Comparison of ENCODE assay signal across 8 cellular contexts in genomic region chrX:40651620-40652223, GRCh38. TPM values are rescaled to one million over a fixed set of nuclear protein-coding genes. Genes with fewer than 3 reads are reported as not detected.
A peak's percentile ranks its signal among the peaks of the same experiment; 100 is the strongest.
DNase-seq lines count a peak whose midpoint lies in the region; ATAC-seq and TF ChIP-seq lines count a peak whose summit lies in the region.

No MANE protein-coding gene starts in this region.

- peaks cover 4% of the 10 kb centered on the region; the same call in 1 of the 2 replicates for H3K36me3 ChIP-seq in SU-DHL-6 (ENCODE audit: low read length)
- peaks cover 23% of the 10 kb centered on the region for H3K36me3 ChIP-seq in adipocyte (ENCODE audit: control insufficient read depth, insufficient read depth, low read length, severe bottlenecking)
- H3K36me3 ChIP-seq in right atrium auricular region: no peaks in the 10 kb centered on the region
- no peaks in the 10 kb centered on the region for H3K36me3 ChIP-seq in gastrocnemius medialis

- H3K79me2 ChIP-seq in SU-DHL-6 (ENCODE audit: insufficient read depth, low read length): peaks cover 3% of the 10 kb centered on the region

- no peak overlapping the region for H3K27ac ChIP-seq in SU-DHL-6 (ENCODE audit: low read depth, low read length)
- no peak overlapping the region for H3K27ac ChIP-seq in right atrium auricular region
- peak overlapping the region; percentile 22 to 57 (median 40) for H3K27ac ChIP-seq in gastrocnemius medialis

- no peak overlapping the region for H2AFZ ChIP-seq in SU-DHL-6 (ENCODE audit: low read depth, low read length, severe bottlenecking)

- no peak for TF ChIP-seq POLR2A in gastrocnemius medialis (IDR thresholded peaks at IDR 0.05)

- H3K4me2 ChIP-seq in SU-DHL-6 (ENCODE audit: low read depth, low read length, poor library complexity, severe bottlenecking): no peak overlapping the region

- H3K4me1 ChIP-seq in adipocyte (ENCODE audit: control insufficient read depth, insufficient read depth, low read length) (peaks cover 4% of the 10 kb centered on the region), right atrium auricular region (peaks cover 0 to 11% of the 10 kb centered on the region in 2 donors), gastrocnemius medialis (peaks cover 7 to 10% of the 10 kb centered on the region in 2 donors)

- H3K27me3 ChIP-seq in SU-DHL-6 (ENCODE audit: low read length): no peaks in the 10 kb centered on the region
- peaks cover 7% of the 10 kb centered on the region for H3K27me3 ChIP-seq in adipocyte (replicated peaks; ENCODE audit: control insufficient read depth, insufficient read depth, low read length)
- no peaks in the 10 kb centered on the region for H3K27me3 ChIP-seq in right atrium auricular region
- H3K27me3 ChIP-seq in gastrocnemius medialis: no peaks in the 10 kb centered on the region

- no peaks in the 10 kb centered on the region for H3K9me2 ChIP-seq in SU-DHL-6 (replicated peaks; ENCODE audit: insufficient read depth, low read length)

- H3K9ac ChIP-seq in SU-DHL-6 (ENCODE audit: low read length): no peak overlapping the region
- no peak overlapping the region for H3K9ac ChIP-seq in adipocyte (ENCODE audit: low read length)

- peak; percentile 36 for DNase-seq in ELF-1 (ENCODE audit: low read depth, low spot score)
- peak; percentile 52 for DNase-seq in NCI-H1092 treated with DMSO at 0.1 percent for 48 hours (lab: John Stamatoyannopoulos, UW)
- DNase-seq in adipocyte (ENCODE audit: low read depth): peak; percentile 89
- DNase-seq in right atrium auricular region (ENCODE audit: low spot score): peak; percentile 86
- peak in 1 of 2 donors; percentile 47 for DNase-seq in gastrocnemius medialis
- DNase-seq in epidermal melanocyte (ENCODE audit: insufficient read length, low spot score): no peak

- H3K9me3 ChIP-seq in SU-DHL-6 (ENCODE audit: insufficient read depth, low read length) (no peaks in the 10 kb centered on the region), adipocyte (ENCODE audit: control insufficient read depth, low read length) (no peaks in the 10 kb centered on the region), right atrium auricular region (no peaks in the 10 kb centered on the region), gastrocnemius medialis (no peaks in the 10 kb centered on the region)

- intact Hi-C loops in gastrocnemius medialis (cut with DNase I; ENCODE audit: low total_unique reads): loop anchor here (1.0 to 5.0 kb wide), 2 partner anchors 143 to 601 kb away; no protein-coding TSS in a partner anchor

- no peak for ATAC-seq in gastrocnemius medialis
- ATAC-seq in HG02759 (IDR thresholded peaks at IDR 0.05; ENCODE audit: unreplicated experiment): no peak

- H4K20me1 ChIP-seq in SU-DHL-6 (ENCODE audit: low read depth, low read length): no peaks in the 10 kb centered on the region

- H3K4me3 ChIP-seq in SU-DHL-6 (ENCODE audit: insufficient read depth, low read length, poor library complexity, severe bottlenecking): no peak overlapping the region
- no peak overlapping the region for H3K4me3 ChIP-seq in adipocyte (ENCODE audit: low read length)
- no peak overlapping the region for H3K4me3 ChIP-seq in right atrium auricular region
- H3K4me3 ChIP-seq in gastrocnemius medialis: no peak overlapping the region

- in situ Hi-C loops in gastrocnemius medialis (cut with MboI; ENCODE audit: low sequenced_read_pairs in 4 of 4): loop anchor here (5.0 to 25.0 kb wide), 6 partner anchors 93 to 603 kb away; no protein-coding TSS in a partner anchor

- peaks cover 23% of the 10 kb centered on the region; the same call in 1 of the 2 replicates for H3F3A ChIP-seq in SU-DHL-6 (ENCODE audit: insufficient read depth)

- TF ChIP-seq CTCF in SU-DHL-6 (IDR thresholded peaks at IDR 0.05; ENCODE audit: insufficient read depth, low read length, poor library complexity, severe bottlenecking): peak; percentile 30
- TF ChIP-seq CTCF in right atrium auricular region (IDR thresholded peaks at IDR 0.05): peak; percentile 62 to 90
- peak; percentile 71 to 91 (median 82) for TF ChIP-seq CTCF in gastrocnemius medialis (IDR thresholded peaks at IDR 0.05 in 4 of 5, conservative IDR thresholded peaks at IDR 0.05 in 1 of 5)

RNA-seq across cellular contexts. Expression of gene CXorf38, which starts 4.4 kb away (rescaled TPM):
- 1 to 10 TPM; 8.2 to 9.1 TPM for total RNA-seq in right atrium auricular region
- total RNA-seq in gastrocnemius medialis: 1 to 10 TPM; 4.1 to 8.7 (median 5.8) TPM

RNA-seq across cellular contexts. Expression of gene MPC1L, which starts 28.5 kb away (rescaled TPM):
- not detected for total RNA-seq in right atrium auricular region
- total RNA-seq in gastrocnemius medialis: not detected

Comparison
In these comparisons a context has a peak if more than half of its experiments do, and no peak if none do; other contexts are left out.
1. H3K27ac ChIP-seq: peak in gastrocnemius medialis (4 of 4); none in SU-DHL-6 (single experiment) and right atrium auricular region (0 of 2).
2. CTCF ChIP-seq: peak in every context shown above with its lines; median percentile 82 in gastrocnemius medialis; 76 in right atrium auricular region; 30 in SU-DHL-6.